In the genomic region with DNA sequence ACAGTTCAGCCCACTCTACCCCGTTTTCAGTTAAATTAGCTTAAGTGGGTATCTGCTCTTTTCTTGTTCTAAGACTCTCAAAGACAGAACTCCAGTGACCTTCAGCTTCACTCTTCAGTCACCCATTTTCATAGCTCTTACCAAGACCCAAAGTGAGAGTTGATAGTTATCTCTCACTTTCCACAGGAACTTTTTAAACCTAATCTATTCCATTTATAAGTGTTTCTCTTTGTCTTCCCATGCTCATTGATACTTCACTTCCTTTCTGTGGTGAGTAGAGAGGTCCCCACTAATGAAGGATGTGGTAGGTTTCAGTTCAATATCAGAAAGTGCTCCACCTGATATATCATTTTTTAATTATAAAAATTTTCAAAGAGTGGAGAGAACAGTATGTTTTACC, we compare ENCODE assay signal across 16 cellular contexts. TPM values are rescaled to one million over a fixed set of nuclear protein-coding genes. Genes with fewer than 3 reads are reported as not detected.
DNase-seq lines count a peak whose midpoint lies in the region; ATAC-seq, FAIRE-seq and TF ChIP-seq lines count a peak whose summit lies in the region.
"Had no signal": no experiment of that assay in that cellular context is flagged by ENCODE, and none has a peak within 500 bp of the region (broad histone marks: within the 10 kb centered on the region; RNA-seq: fewer than 3 reads in every experiment).

No MANE protein-coding gene starts in this region.

- 74 to 81% methylated on average over 1 of the region's 1 CpG for WGBS in tibial nerve, 2 donors
- 0% methylated on average over 1 of the region's 1 CpG for WGBS in HepG2 (ENCODE audit: low lambda C conversion rate)

- TF ChIP-seq RAD21 in HepG2 (CRISPR knock-in tag; IDR thresholded peaks at IDR 0.05) = no peak

- TF ChIP-seq EP300 in tibial nerve (IDR thresholded peaks at IDR 0.05) = no peak
- TF ChIP-seq EP300 in HepG2 (IDR thresholded peaks at IDR 0.05; ENCODE audit: low read depth in 2 of 2, low read length in 2 of 2) = no peak
- TF ChIP-seq EP300 in HepG2 (CRISPR knock-in tag; IDR thresholded peaks at IDR 0.05; ENCODE audit: borderline replicate concordance) = no peak

- TF ChIP-seq POLR2A in GM12891 (IDR thresholded peaks at IDR 0.05; ENCODE audit: low read depth, low read length) (no peak), tibial nerve (IDR thresholded peaks at IDR 0.05) (no peak), HepG2 (IDR thresholded peaks at IDR 0.05; ENCODE audit: insufficient read depth in 1 of 2, low read depth in 2 of 2, low read length in 2 of 2) (no peak)

- TF ChIP-seq CTCF in tibial nerve (IDR thresholded peaks at IDR 0.05) = no peak
- no peak for TF ChIP-seq CTCF in HepG2 (CRISPR knock-in tag; IDR thresholded peaks at IDR 0.05)

- FAIRE-seq in GM12891 (lab: Jason Lieb, UNC) (no peak), HepG2 (lab: Jason Lieb, UNC) (no peak)

- POLR2A ChIA-PET in HepG2 (lab: Yijun Ruan, JAX) = no interaction called here

- H3K36me3 ChIP-seq in tibial nerve (no peaks in the 10 kb centered on the region), HepG2 (replicated peaks in 1 of 2; ENCODE audit: control insufficient read depth in 1 of 2, insufficient read depth in 2 of 2, low read length in 2 of 2) (no peaks in the 10 kb centered on the region)

- in situ Hi-C loops in HepG2 (cut with HindIII; ENCODE audit: extremely low pct_ligation_motif_present, low pct_unique_long_range_greater_than_20kb) = no loop called here

- H3K27ac ChIP-seq in tibial nerve = no peak overlapping the region
- H3K27ac ChIP-seq in HepG2 (ENCODE audit: extremely low read length, insufficient read depth, low read length) = no peak overlapping the region

- H3K27me3 Mint-ChIP-seq in activated T-helper 17 cell treated with anti-CD3 and anti-CD28 coated beads, Interleukin-2, amount 50 U/mL, for 72 hours = peaks cover 12% of the 10 kb centered on the region

- no peaks in the 10 kb centered on the region for H3K27me3 ChIP-seq in tibial nerve
- H3K27me3 ChIP-seq in HepG2 (ENCODE audit: control insufficient read depth in 1 of 2, insufficient read depth in 2 of 2, low read length in 2 of 2) = no peaks in the 10 kb centered on the region

- peaks cover 4% of the 10 kb centered on the region for H3K9me3 Mint-ChIP-seq in activated T-helper 17 cell treated with anti-CD3 and anti-CD28 coated beads, Interleukin-2, amount 50 U/mL, for 72 hours

- H3K4me1 ChIP-seq in tibial nerve = no peaks in the 10 kb centered on the region
- H3K4me1 ChIP-seq in HepG2 (ENCODE audit: insufficient read depth, low read length) = no peaks in the 10 kb centered on the region

- intact Hi-C loops in HepG2 (cut with micrococcal nuclease; ENCODE audit: unreplicated experiment) = no loop called here

- no peaks in the 10 kb centered on the region for H3K36me3 Mint-ChIP-seq in activated T-helper 17 cell treated with anti-CD3 and anti-CD28 coated beads, Interleukin-2, amount 50 U/mL, for 72 hours (ENCODE audit: low read depth)
- H3K36me3 Mint-ChIP-seq: CD4-positive, CD25-positive, alpha-beta regulatory T cell had no signal

- H3K4me2 ChIP-seq in HepG2 (ENCODE audit: low read depth, low read length) = no peak overlapping the region

- H2AFZ ChIP-seq in HepG2 (ENCODE audit: low read length) = no peak overlapping the region

- no peak overlapping the region for H3K4me3 Mint-ChIP-seq in activated T-helper 17 cell treated with anti-CD3 and anti-CD28 coated beads, Interleukin-2, amount 50 U/mL, for 72 hours
- H3K4me3 Mint-ChIP-seq: CD4-positive, CD25-positive, alpha-beta regulatory T cell; H9 had no signal

- H4K20me1 ChIP-seq in HepG2 (ENCODE audit: insufficient read depth, low read length) = no peaks in the 10 kb centered on the region

- CTCF ChIA-PET in HepG2 (lab: Yijun Ruan, JAX; ENCODE audit: low intra/inter-chr PET ratio, low total read pairs) = no interaction called here

- peaks cover 0 to 28% (median 0%) of the 10 kb centered on the region in 4 donors for H3K9me3 ChIP-seq in tibial nerve
- peaks cover 11% of the 10 kb centered on the region for H3K9me3 ChIP-seq in HepG2 (ENCODE audit: low read length)

- H3K79me2 ChIP-seq in HepG2 (ENCODE audit: insufficient read depth, low read length) = no peaks in the 10 kb centered on the region

- H3K4me3 ChIP-seq in tibial nerve (no peak overlapping the region), HepG2 (replicated peaks in 1 of 3; ENCODE audit: insufficient read depth in 1 of 3, low read depth in 2 of 3, low read length in 3 of 3) (no peak overlapping the region)

- DNase-seq in GM12891 (ENCODE audit: insufficient read length, low spot score) = no peak
- no peak for DNase-seq in tibial nerve (ENCODE audit: low spot score in 2 of 2)
- DNase-seq in HepG2 (ENCODE audit: low spot score) = no peak
- DNase-seq in cortex of kidney (lab: John Stamatoyannopoulos, UW) = no peak
- DNase-seq: CD4-positive, CD25-positive, alpha-beta regulatory T cell; DMS53; H9; MM.1S; NCI-H2029; NCI-H2171 treated with DMSO at 0.1 percent for 48 hours; NCI-H510A treated with DMSO at 0.1 percent for 48 hours; RPMI8226 had no signal

- H3K9ac ChIP-seq in HepG2 (ENCODE audit: insufficient read depth, low read depth, low read length) = no peak overlapping the region

- BruUV-seq in HepG2 (replicated peaks; lab: Mats Ljungman, UMichigan) = no TSS peak

- H3K4me1 Mint-ChIP-seq in activated T-helper 17 cell treated with anti-CD3 and anti-CD28 coated beads, Interleukin-2, amount 50 U/mL, for 72 hours = peaks cover 17% of the 10 kb centered on the region
- H3K4me1 Mint-ChIP-seq: H9 had no signal

- ATAC-seq in GM18867 (IDR thresholded peaks at IDR 0.05; ENCODE audit: unreplicated experiment) (peak; percentile 44), HG02870 (IDR thresholded peaks at IDR 0.05; ENCODE audit: unreplicated experiment) (peak; percentile 67), GM21576 (IDR thresholded peaks at IDR 0.05; ENCODE audit: unreplicated experiment) (no peak), HepG2 (no peak)
- ATAC-seq in activated T-helper 17 cell treated with anti-CD3 and anti-CD28 coated beads, Interleukin-2, amount 50 U/mL, for 72 hours (replicated peaks) = no peak

- peak overlapping the region; percentile 53 for H3K27ac Mint-ChIP-seq in activated T-helper 17 cell treated with anti-CD3 and anti-CD28 coated beads, Interleukin-2, amount 50 U/mL, for 72 hours
- H3K27ac Mint-ChIP-seq: H9 had no signal

TF ChIP-seq in GM12891, 5 proteins besides CTCF, POLR2A, EP300 and RAD21:
- TF ChIP-seq SPI1 (IDR thresholded peaks at IDR 0.05; ENCODE audit: low read depth, low read length) (peak; percentile 53), TAF1 (IDR thresholded peaks at IDR 0.05; ENCODE audit: low read depth, low read length) (no peak)

TF ChIP-seq in HepG2, 621 proteins besides CTCF, POLR2A, EP300 and RAD21:
- no peak for TF ChIP-seq MIER3 (CRISPR knock-in tag; IDR thresholded peaks at IDR 0.05; ENCODE audit: borderline replicate concordance)
- TF ChIP-seq, protein P1, sequence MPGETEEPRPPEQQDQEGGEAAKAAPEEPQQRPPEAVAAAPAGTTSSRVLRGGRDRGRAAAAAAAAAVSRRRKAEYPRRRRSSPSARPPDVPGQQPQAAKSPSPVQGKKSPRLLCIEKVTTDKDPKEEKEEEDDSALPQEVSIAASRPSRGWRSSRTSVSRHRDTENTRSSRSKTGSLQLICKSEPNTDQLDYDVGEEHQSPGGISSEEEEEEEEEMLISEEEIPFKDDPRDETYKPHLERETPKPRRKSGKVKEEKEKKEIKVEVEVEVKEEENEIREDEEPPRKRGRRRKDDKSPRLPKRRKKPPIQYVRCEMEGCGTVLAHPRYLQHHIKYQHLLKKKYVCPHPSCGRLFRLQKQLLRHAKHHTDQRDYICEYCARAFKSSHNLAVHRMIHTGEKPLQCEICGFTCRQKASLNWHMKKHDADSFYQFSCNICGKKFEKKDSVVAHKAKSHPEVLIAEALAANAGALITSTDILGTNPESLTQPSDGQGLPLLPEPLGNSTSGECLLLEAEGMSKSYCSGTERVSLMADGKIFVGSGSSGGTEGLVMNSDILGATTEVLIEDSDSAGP (CRISPR knock-in tag; IDR thresholded peaks at IDR 0.05; ENCODE audit: borderline replicate concordance) = no peak

RNA-seq across cellular contexts. Expression of a gene that starts 33.4 kb away (rescaled TPM):
- polyA plus RNA-seq in GM12891 (2012; ENCODE audit: low read depth, missing spikeins) = 13.6 TPM
- total RNA-seq in activated T-helper 17 cell treated with anti-CD3 and anti-CD28 coated beads, Interleukin-2, amount 50 U/mL, for 72 hours = 10 to 100 TPM; 22.2 to 28.3 TPM
- 10 to 100 TPM; 16.7 to 24.5 (median 22.1) TPM for total RNA-seq in tibial nerve
- total RNA-seq in HepG2 (2016; rRNA removed; fragmentation: Illumina TruSeq; extraction: Trizol) = 21.3 and 25.3 TPM in 2 replicates
- total RNA-seq in HepG2 (2016; cell fraction: cytosol; rRNA removed; fragmentation: Illumina TruSeq; extraction: Trizol; ENCODE audit: low read depth) = 2.5 and 3.1 TPM in 2 replicates
- total RNA-seq in HepG2 (2016; cell fraction: insoluble cytoplasmic fraction; rRNA removed; fragmentation: Illumina TruSeq; extraction: Trizol) = 20.2 and 26.8 TPM in 2 replicates
- 12.7 and 12.9 TPM in 2 replicates for total RNA-seq in HepG2 (2016; cell fraction: membrane; rRNA removed; fragmentation: Illumina TruSeq; extraction: Trizol)
- 12.2 and 16.7 TPM in 2 replicates for total RNA-seq in HepG2 (2016; cell fraction: nucleus; rRNA removed; fragmentation: Illumina TruSeq; extraction: Trizol)
- polyA plus RNA-seq in HepG2 (2011; rRNA removed) = 8.7 and 9.5 TPM in 2 replicates
- 8.8 and 11.9 TPM in 2 replicates for polyA plus RNA-seq in HepG2 (2011; cell fraction: cytosol; rRNA removed)
- polyA plus RNA-seq in HepG2 (2011; cell fraction: nucleus; rRNA removed) = 5.7 and 8.2 TPM in 2 replicates
- polyA plus RNA-seq in HepG2 (2012) = 7.1 and 8.2 TPM in 2 replicates
- polyA plus RNA-seq in HepG2 (2016; cell fraction: cytosol; fragmentation: Illumina TruSeq; extraction: Trizol; ENCODE audit: low read depth) = 2.7 TPM in 2 replicates
- 17.2 and 20.1 TPM in 2 replicates for polyA plus RNA-seq in HepG2 (2016; cell fraction: insoluble cytoplasmic fraction; fragmentation: Illumina TruSeq; extraction: Trizol; ENCODE audit: low read depth)
- polyA plus RNA-seq in HepG2 (2016; cell fraction: membrane; fragmentation: Illumina TruSeq; extraction: Trizol; ENCODE audit: low read depth) = 6.7 and 7.6 TPM in 2 replicates
- polyA plus RNA-seq in HepG2 (2016; cell fraction: nucleus; fragmentation: Illumina TruSeq; extraction: Trizol; ENCODE audit: insufficient read depth, low read depth) = 18.8 and 21.2 TPM in 2 replicates
- 16.2 and 35.9 TPM in 2 replicates for polyA minus RNA-seq in HepG2 (2011; rRNA and poly(A)+ RNA removed; ENCODE audit: low replicate concordance)
- 13.8 and 16.8 TPM in 2 replicates for polyA minus RNA-seq in HepG2 (2011; cell fraction: cytosol; rRNA and poly(A)+ RNA removed)
- polyA minus RNA-seq in HepG2 (2011; cell fraction: nucleus; rRNA and poly(A)+ RNA removed) = 5.5 and 7.3 TPM in 2 replicates

Comparison
In these comparisons a context has a peak if more than half of its experiments do, and no peak if none do; other contexts are left out.
1. ATAC-seq: peak in GM18867 (single experiment) and HG02870 (single experiment); none in activated T-helper 17 cell treated with anti-CD3 and anti-CD28 coated beads, Interleukin-2, amount 50 U/mL, for 72 hours (single experiment), GM21576 (single experiment) and HepG2 (single experiment).